Comparison of ENCODE assay signal across 13 cellular contexts in genomic region chr7:107387573-107388219, GRCh38.
A peak's percentile ranks its signal among the peaks of the same experiment; 100 is the strongest.
DNase-seq lines count a peak whose midpoint lies in the region; ATAC-seq and TF ChIP-seq lines count a peak whose summit lies in the region.
"Had no signal": no experiment of that assay in that cellular context is flagged by ENCODE, and none has a peak within 500 bp of the region (broad histone marks: within the 10 kb centered on the region; RNA-seq: fewer than 3 reads in every experiment).

No MANE protein-coding gene starts in this region.

- H3K79me2 ChIP-seq in neural progenitor cell (ENCODE audit: low read depth), result no peaks in the 10 kb centered on the region

- TF ChIP-seq CTCF in coronary artery (IDR thresholded peaks at IDR 0.05) (no peak), neural progenitor cell (IDR thresholded peaks at IDR 0.05) (no peak), dorsolateral prefrontal cortex (IDR thresholded peaks at IDR 0.05 in 54 of 56, conservative IDR thresholded peaks at IDR 0.05 in 2 of 56; ENCODE audit: low read depth in 1 of 56, partially characterized antibody in 56 of 56) (no peak)

- no peaks in the 10 kb centered on the region for H3K9me3 Mint-ChIP-seq in neural progenitor cell
- no peaks in the 10 kb centered on the region for H3K9me3 Mint-ChIP-seq in activated naive CD4-positive, alpha-beta T cell treated with anti-CD3 and anti-CD28 coated beads for 36 hours
- H3K9me3 Mint-ChIP-seq: activated CD8-positive, alpha-beta T cell treated with anti-CD3 and anti-CD28 coated beads for 36 hours; memory B cell had no signal

- no peaks in the 10 kb centered on the region for H3F3A ChIP-seq in neural progenitor cell (ENCODE audit: low read depth)

- no peaks in the 10 kb centered on the region for H3K27me3 Mint-ChIP-seq in neural progenitor cell (ENCODE audit: insufficient read depth, low read depth)
- H3K27me3 Mint-ChIP-seq in activated naive CD4-positive, alpha-beta T cell treated with anti-CD3 and anti-CD28 coated beads for 36 hours (ENCODE audit: low read depth), result no peaks in the 10 kb centered on the region
- H3K27me3 Mint-ChIP-seq: activated CD8-positive, alpha-beta T cell treated with anti-CD3 and anti-CD28 coated beads for 36 hours; memory B cell had no signal

- H3K27me3 ChIP-seq in neural progenitor cell (no peaks in the 10 kb centered on the region), dorsolateral prefrontal cortex (no peaks in the 10 kb centered on the region)
- H3K27me3 ChIP-seq: gastroesophageal sphincter had no signal

- CTCF ChIA-PET in activated naive CD4-positive, alpha-beta T cell treated with anti-CD3 and anti-CD28 coated beads for 36 hours (lab: Charles Lee), result no interaction called here

- no peaks in the 10 kb centered on the region for H3K36me3 ChIP-seq in neural progenitor cell

- H3K9ac ChIP-seq in neural progenitor cell, result no peak overlapping the region

- H3K27ac ChIP-seq in coronary artery (peak overlapping the region; percentile 56 to 67), neural progenitor cell (no peak overlapping the region), dorsolateral prefrontal cortex (peak overlapping the region in 17 of 59 donors; percentile 11 to 64 (median 35))
- H3K27ac ChIP-seq: gastroesophageal sphincter had no signal

- no peak overlapping the region for H3K4me3 Mint-ChIP-seq in neural progenitor cell
- no peak overlapping the region for H3K4me3 Mint-ChIP-seq in activated naive CD4-positive, alpha-beta T cell treated with anti-CD3 and anti-CD28 coated beads for 36 hours
- H3K4me3 Mint-ChIP-seq: activated CD8-positive, alpha-beta T cell treated with anti-CD3 and anti-CD28 coated beads for 36 hours; memory B cell had no signal

- peak overlapping the region; percentile 16 for H3K4me2 ChIP-seq in neural progenitor cell

- H3K4me1 ChIP-seq in neural progenitor cell, result peaks cover 40% of the 10 kb centered on the region

- no peaks in the 10 kb centered on the region for H3K36me3 Mint-ChIP-seq in neural progenitor cell
- H3K36me3 Mint-ChIP-seq in activated naive CD4-positive, alpha-beta T cell treated with anti-CD3 and anti-CD28 coated beads for 36 hours (ENCODE audit: low read depth), result peaks cover 6% of the 10 kb centered on the region

- ATAC-seq in GM18870 (IDR thresholded peaks at IDR 0.05; ENCODE audit: unreplicated experiment), result no peak
- ATAC-seq: activated CD8-positive, alpha-beta T cell treated with anti-CD3 and anti-CD28 coated beads for 36 hours; gastroesophageal sphincter had no signal

- no peak overlapping the region for H2AFZ ChIP-seq in neural progenitor cell (replicated peaks)

- no peaks in the 10 kb centered on the region for H3K9me3 ChIP-seq in neural progenitor cell (ENCODE audit: low read depth)
- H3K9me3 ChIP-seq: gastroesophageal sphincter had no signal

- intact Hi-C loops in dorsolateral prefrontal cortex (cut with DNase I), result no loop called here
- intact Hi-C loops in activated naive CD4-positive, alpha-beta T cell treated with anti-CD3 and anti-CD28 coated beads for 36 hours (cut with micrococcal nuclease), result no loop called here

- peaks cover 34% of the 10 kb centered on the region for H3K4me1 Mint-ChIP-seq in neural progenitor cell
- H3K4me1 Mint-ChIP-seq in activated naive CD4-positive, alpha-beta T cell treated with anti-CD3 and anti-CD28 coated beads for 36 hours (ENCODE audit: low read depth), result peaks cover 3% of the 10 kb centered on the region

- DNase-seq in EH (ENCODE audit: low read depth) (peak; percentile 99), OCI-M1 (lab: John Stamatoyannopoulos, UW) (peak; percentile 4), coronary artery (ENCODE audit: low spot score) (no peak), neural progenitor cell (ENCODE audit: low spot score) (no peak), dorsolateral prefrontal cortex (no peak), Ammon's horn (ENCODE audit: low spot score) (no peak)
- DNase-seq in activated naive CD4-positive, alpha-beta T cell treated with anti-CD3 and anti-CD28 coated beads for 36 hours, result no peak
- DNase-seq: activated CD8-positive, alpha-beta T cell treated with anti-CD3 and anti-CD28 coated beads for 36 hours; Karpas-422; NCI-H446 treated with DMSO at 0.1 percent for 48 hours had no signal

- H4K20me1 ChIP-seq in neural progenitor cell (ENCODE audit: low read depth), result no peaks in the 10 kb centered on the region

- H3K4me3 ChIP-seq in coronary artery (no peak overlapping the region), neural progenitor cell (no peak overlapping the region), dorsolateral prefrontal cortex (no peak overlapping the region)
- H3K4me3 ChIP-seq: gastroesophageal sphincter had no signal

- no peak overlapping the region for H3K27ac Mint-ChIP-seq in neural progenitor cell
- H3K27ac Mint-ChIP-seq in activated naive CD4-positive, alpha-beta T cell treated with anti-CD3 and anti-CD28 coated beads for 36 hours, result no peak overlapping the region
- H3K27ac Mint-ChIP-seq: activated CD8-positive, alpha-beta T cell treated with anti-CD3 and anti-CD28 coated beads for 36 hours; memory B cell had no signal

Comparison
In these comparisons a context has a peak if more than half of its experiments do, and no peak if none do; other contexts are left out.
1. DNase-seq: peak in EH (single experiment) and OCI-M1 (single experiment); none in coronary artery (single experiment), neural progenitor cell (single experiment), dorsolateral prefrontal cortex (0 of 10), activated naive CD4-positive, alpha-beta T cell treated with anti-CD3 and anti-CD28 coated beads for 36 hours (single experiment) and Ammon's horn (single experiment).